Comparison of ENCODE assay signal across 8 cellular contexts in the genomic region with DNA sequence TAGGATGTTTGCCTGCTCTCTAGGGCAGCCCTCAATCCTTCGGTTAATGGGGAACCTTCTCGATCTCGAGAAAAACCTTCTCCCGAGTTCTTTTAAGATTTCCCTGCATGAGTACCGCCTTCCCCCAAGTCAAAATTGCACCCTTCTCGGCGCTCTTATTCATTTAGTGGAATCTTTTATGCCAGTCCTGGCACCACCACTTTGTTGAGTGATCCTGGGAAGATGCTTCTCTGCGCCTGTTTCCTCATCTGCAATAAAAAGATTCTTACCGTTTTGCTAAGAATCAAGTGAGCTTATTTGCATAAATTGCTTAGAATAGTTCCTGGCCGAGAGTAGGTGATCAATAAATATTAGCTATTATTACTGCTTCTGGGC. TPM values are rescaled to one million over a fixed set of nuclear protein-coding genes. Genes with fewer than 3 reads are reported as not detected.
A peak's percentile ranks its signal among the peaks of the same experiment; 100 is the strongest.
DNase-seq lines count a peak whose midpoint lies in the region; ATAC-seq and TF ChIP-seq lines count a peak whose summit lies in the region.

No MANE protein-coding gene starts in this region.

- peak overlapping the region; percentile 89 for H3K27ac Mint-ChIP-seq in activated B cell treated with CpG ODN at 0.5 μM for 24 hours

- H3K4me1 ChIP-seq in iPS-15b (ENCODE audit: control insufficient read depth, insufficient read depth, low read length) (no peaks in the 10 kb centered on the region), stomach smooth muscle (ENCODE audit: control insufficient read depth, insufficient read depth, low read length) (peaks cover 25% of the 10 kb centered on the region)

- H3K9ac ChIP-seq in iPS-15b (ENCODE audit: low read depth, low read length) (peak overlapping the region; percentile 87), stomach smooth muscle (ENCODE audit: low read length in 2 of 2) (peak overlapping the region; percentile 93 to 95)

- H3K4me1 Mint-ChIP-seq in activated B cell treated with CpG ODN at 0.5 μM for 24 hours = peaks cover 45% of the 10 kb centered on the region

- H3K4me3 Mint-ChIP-seq in activated B cell treated with CpG ODN at 0.5 μM for 24 hours = peak overlapping the region; percentile 93

- no peaks in the 10 kb centered on the region for H3K9me3 ChIP-seq in iPS-15b (ENCODE audit: control insufficient read depth, insufficient read depth, low read length)
- H3K9me3 ChIP-seq in stomach smooth muscle (ENCODE audit: control insufficient read depth in 2 of 2, low read length in 2 of 2) = no peaks in the 10 kb centered on the region

- no peak for TF ChIP-seq CTCF in activated B cell treated with CpG ODN at 0.5 μM for 24 hours (IDR thresholded peaks at IDR 0.05)

- ATAC-seq in activated B cell treated with CpG ODN at 0.5 μM for 24 hours (ENCODE audit: low read depth) (no peak), GM19397 (IDR thresholded peaks at IDR 0.05; ENCODE audit: unreplicated experiment) (no peak)

- CTCF ChIA-PET in activated B cell treated with CpG ODN at 0.5 μM for 24 hours (lab: Charles Lee) = no interaction called here

- intact Hi-C loops in activated B cell treated with CpG ODN at 0.5 μM for 24 hours (cut with micrococcal nuclease) = loop anchor here (2.0 to 5.0 kb wide), 3 partner anchors 46 to 146 kb away; partner anchors contain the start of genes ARPC1B and ZNF789

- DNase-seq in NCI-H1417 (lab: John Stamatoyannopoulos, UW) (peak in 2 of 3 experiments; percentile 29 to 53), NCI-H1417 treated with DMSO at 0.1 percent for 48 hours (lab: John Stamatoyannopoulos, UW) (no peak), activated B cell treated with CpG ODN at 0.5 μM for 24 hours (no peak), NCI-H128 (lab: John Stamatoyannopoulos, UW; ENCODE audit: unreplicated experiment) (no peak), G401 (ENCODE audit: low spot score) (no peak)

- H3K27me3 ChIP-seq in iPS-15b (ENCODE audit: control insufficient read depth, insufficient read depth, low read length) (no peaks in the 10 kb centered on the region), stomach smooth muscle (ENCODE audit: control insufficient read depth in 1 of 2, insufficient read depth in 2 of 2, low read length in 2 of 2) (no peaks in the 10 kb centered on the region)

- no peaks in the 10 kb centered on the region for H3K9me3 Mint-ChIP-seq in activated B cell treated with CpG ODN at 0.5 μM for 24 hours

- peak overlapping the region; percentile 55 for H3K27ac ChIP-seq in stomach smooth muscle (ENCODE audit: low read length)

- H3K36me3 Mint-ChIP-seq in activated B cell treated with CpG ODN at 0.5 μM for 24 hours (ENCODE audit: low read depth) = peaks cover 15% of the 10 kb centered on the region

- no peaks in the 10 kb centered on the region for H3K27me3 Mint-ChIP-seq in activated B cell treated with CpG ODN at 0.5 μM for 24 hours

- in situ Hi-C loops in G401 (cut with HindIII; ENCODE audit: low sequenced_read_pairs) = no loop called here

- POLR2A ChIA-PET in activated B cell treated with CpG ODN at 0.5 μM for 24 hours (lab: Charles Lee) = interaction anchor here (0.6 to 1.8 kb wide), 7 partner anchors 49 to 232 kb away, joined by 3 to 10 read pairs (median 4); partner anchors contain the start of genes BUD31, PDAP1, ZKSCAN5 and ZNF655

- peak overlapping the region; percentile 100 for H3K4me3 ChIP-seq in iPS-15b (ENCODE audit: low read depth, low read length)
- peak overlapping the region; percentile 98 to 99 for H3K4me3 ChIP-seq in stomach smooth muscle (ENCODE audit: low read length in 2 of 2)

- H3K36me3 ChIP-seq in iPS-15b (ENCODE audit: control insufficient read depth, insufficient read depth, low read length) (no peaks in the 10 kb centered on the region), stomach smooth muscle (ENCODE audit: control insufficient read depth in 2 of 2, insufficient read depth in 2 of 2, low read length in 2 of 2) (no peaks in the 10 kb centered on the region)

RNA-seq across cellular contexts. Expression of gene ARPC1A, which starts 0.7 kb away (rescaled TPM):
- total RNA-seq in activated B cell treated with CpG ODN at 0.5 μM for 24 hours = 47.3 and 51.6 TPM in 2 replicates
- total RNA-seq in G401 (2014; rRNA removed; shearing (Covaris generic)) = 111 and 121 TPM in 2 replicates

RNA-seq across cellular contexts. Expression of gene ARPC1B, which starts 48.1 kb away (rescaled TPM):
- 300 and 312 TPM in 2 replicates for total RNA-seq in activated B cell treated with CpG ODN at 0.5 μM for 24 hours
- 281 and 284 TPM in 2 replicates for total RNA-seq in G401 (2014; rRNA removed; shearing (Covaris generic))

RNA-seq across cellular contexts. Expression of gene MYH16, which starts 53.8 kb away (rescaled TPM):
- total RNA-seq in activated B cell treated with CpG ODN at 0.5 μM for 24 hours = not detected in 2 replicates
- total RNA-seq in G401 (2014; rRNA removed; shearing (Covaris generic)) = not detected in 2 replicates

Comparison
In these comparisons a context has a peak if more than half of its experiments do, and no peak if none do; other contexts are left out.
1. DNase-seq: peak in NCI-H1417 (2 of 3); none in NCI-H1417 treated with DMSO at 0.1 percent for 48 hours (single experiment), activated B cell treated with CpG ODN at 0.5 μM for 24 hours (single experiment), NCI-H128 (single experiment) and G401 (single experiment).